16 cellular contexts compared by ENCODE assay signal in the genomic region with DNA sequence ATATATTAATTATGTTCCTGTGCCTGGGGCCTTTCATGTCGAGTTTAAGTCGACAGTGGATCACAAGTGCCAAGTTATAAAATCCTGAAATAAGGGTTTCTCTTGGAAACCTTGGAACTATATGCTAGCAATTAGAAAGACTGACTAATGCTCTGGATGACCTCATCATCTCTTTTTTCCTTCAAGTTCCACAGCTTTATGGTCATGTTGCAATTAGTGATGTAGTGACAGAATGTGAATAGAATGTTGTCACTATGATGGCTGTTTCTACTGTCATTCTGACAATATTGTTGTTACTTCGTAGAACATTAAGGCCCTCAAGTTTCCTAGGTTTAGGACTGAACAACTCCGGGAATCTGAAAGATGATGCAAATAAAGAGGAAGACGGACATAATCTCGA.
"Had no signal": no experiment of that assay in that cellular context is flagged by ENCODE, and none has a peak within 500 bp of the region (broad histone marks: within the 10 kb centered on the region; RNA-seq: fewer than 3 reads in every experiment).

No MANE protein-coding gene starts in this region.

- H3K27ac ChIP-seq: ascending aorta, coronary artery, lower lobe of right lung, neutrophil, right atrium auricular region, thyroid gland, uterus had no signal

- H3K27me3 ChIP-seq: ascending aorta, neutrophil, right atrium auricular region, thyroid gland, uterus had no signal

- FAIRE-seq: endothelial cell of umbilical vein had no signal

- H3K4me3 ChIP-seq: ascending aorta, coronary artery, lower lobe of right lung, right atrium auricular region, thyroid gland, uterus had no signal

- H3K9me3 ChIP-seq: ascending aorta, lower lobe of right lung, neutrophil, right atrium auricular region, thyroid gland, uterus had no signal

- ATAC-seq: activated T-cell treated with anti-CD3 and anti-CD28 coated beads, Interleukin-2, amount 50 U/mL, for 72 hours; lower lobe of right lung; stimulated activated effector memory CD8-positive, alpha-beta T cell treated with anti-CD3 and anti-CD28 coated beads, Interleukin-12 subunit alpha, Interleukin-12 subunit beta, amount 100 ng/mL, for 72 hours had no signal

- H3K4me1 ChIP-seq: ascending aorta, lower lobe of right lung, uterus had no signal

- H3K36me3 ChIP-seq: ascending aorta, lower lobe of right lung, neutrophil, right atrium auricular region, thyroid gland, uterus had no signal

- DNase-seq: activated CD4-positive, alpha-beta memory T cell treated with anti-CD3 and anti-CD28 coated beads, Interleukin-2, amount 10 ng/mL, durations not matched to agents 7 days and 5 days; activated T-cell treated with anti-CD3 and anti-CD28 coated beads, Interleukin-2, amount 50 U/mL, for 72 hours; central memory CD4-positive, alpha-beta T cell; effector CD4-positive, alpha-beta T cell; hypothalamus; lower lobe of right lung; naive B cell; T1000; thyroid gland; uterus had no signal
